In the genomic region with DNA sequence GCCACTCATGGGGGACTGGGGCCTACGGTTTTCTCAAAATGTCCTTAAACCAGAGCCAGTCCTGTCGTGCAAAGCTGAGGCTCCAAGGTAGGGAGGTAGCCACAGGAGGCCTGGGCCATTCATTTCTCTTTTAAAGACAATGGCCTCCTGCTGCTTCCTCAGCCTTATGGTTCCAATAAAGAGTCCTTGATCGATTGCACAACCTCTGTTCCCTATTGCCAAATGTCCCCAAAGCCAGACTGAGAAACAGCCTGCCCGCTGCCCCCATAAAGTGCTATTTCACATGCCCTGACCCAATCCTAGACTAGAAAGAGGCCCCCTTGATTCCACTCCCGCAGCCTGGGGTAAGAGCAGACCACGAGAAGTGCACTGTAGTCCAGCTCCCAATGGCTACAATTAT, we compare ENCODE assay signal across 1 cellular context.
A peak's percentile ranks its signal among the peaks of the same experiment; 100 is the strongest.
TF ChIP-seq lines count a peak whose summit lies in the region.

No MANE protein-coding gene starts in this region.

TF ChIP-seq in HepG2, 621 proteins besides CTCF, POLR2A, EP300 and RAD21 (continued from another document and continues in another):
- TF ChIP-seq, protein P1, sequence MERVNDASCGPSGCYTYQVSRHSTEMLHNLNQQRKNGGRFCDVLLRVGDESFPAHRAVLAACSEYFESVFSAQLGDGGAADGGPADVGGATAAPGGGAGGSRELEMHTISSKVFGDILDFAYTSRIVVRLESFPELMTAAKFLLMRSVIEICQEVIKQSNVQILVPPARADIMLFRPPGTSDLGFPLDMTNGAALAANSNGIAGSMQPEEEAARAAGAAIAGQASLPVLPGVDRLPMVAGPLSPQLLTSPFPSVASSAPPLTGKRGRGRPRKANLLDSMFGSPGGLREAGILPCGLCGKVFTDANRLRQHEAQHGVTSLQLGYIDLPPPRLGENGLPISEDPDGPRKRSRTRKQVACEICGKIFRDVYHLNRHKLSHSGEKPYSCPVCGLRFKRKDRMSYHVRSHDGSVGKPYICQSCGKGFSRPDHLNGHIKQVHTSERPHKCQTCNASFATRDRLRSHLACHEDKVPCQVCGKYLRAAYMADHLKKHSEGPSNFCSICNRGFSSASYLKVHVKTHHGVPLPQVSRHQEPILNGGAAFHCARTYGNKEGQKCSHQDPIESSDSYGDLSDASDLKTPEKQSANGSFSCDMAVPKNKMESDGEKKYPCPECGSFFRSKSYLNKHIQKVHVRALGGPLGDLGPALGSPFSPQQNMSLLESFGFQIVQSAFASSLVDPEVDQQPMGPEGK (CRISPR knock-in tag; IDR thresholded peaks at IDR 0.05) = peak; percentile 45; the same call in 1 of the 2 replicates
- TF ChIP-seq KDM5B (CRISPR knock-in tag; IDR thresholded peaks at IDR 0.05; ENCODE audit: borderline replicate concordance) (0 out of 2 replicates have a peak, but pooled peaks have one; percentile 23), NCOR1 (IDR thresholded peaks at IDR 0.05; ENCODE audit: borderline replicate concordance, low read length) (peak; percentile 16; the same call in 1 of the 2 replicates), CEBPG (CRISPR knock-in tag; IDR thresholded peaks at IDR 0.05) (peak; percentile 98), SOX6 (IDR thresholded peaks at IDR 0.05) (no peak), SOX6 (CRISPR knock-in tag; IDR thresholded peaks at IDR 0.05) (peak; percentile 68), FOSL2 (CRISPR knock-in tag; IDR thresholded peaks at IDR 0.05) (peak; percentile 42; the same call in 1 of the 2 replicates), ZBTB20 (CRISPR knock-in tag; IDR thresholded peaks at IDR 0.05; ENCODE audit: borderline replicate concordance, low read depth) (no peak), ZNF644 (CRISPR knock-in tag; IDR thresholded peaks at IDR 0.05; ENCODE audit: low read depth) (peak; percentile 87), DMAP1 (CRISPR knock-in tag; IDR thresholded peaks at IDR 0.05) (peak; percentile 3; the same call in 1 of the 2 replicates), BHLHE40 (IDR thresholded peaks at IDR 0.05; ENCODE audit: low read length) (no peak), KDM4B (CRISPR knock-in tag; IDR thresholded peaks at IDR 0.05) (no peak), ZBTB21 (CRISPR knock-in tag; IDR thresholded peaks at IDR 0.05) (no peak), MYC (CRISPR knock-in tag; IDR thresholded peaks at IDR 0.05; ENCODE audit: borderline replicate concordance) (peak; percentile 3; the same call in 1 of the 2 replicates), SOX13 (IDR thresholded peaks at IDR 0.05) (no peak; the same call in 1 of the 2 replicates), SOX13 (CRISPR knock-in tag; conservative IDR thresholded peaks at IDR 0.05 in 1 of 2, IDR thresholded peaks at IDR 0.05 in 1 of 2) (peak in 1 of 2 experiments; percentile 62; a peak in 2 of 4 replicates), HES4 (CRISPR knock-in tag; IDR thresholded peaks at IDR 0.05; ENCODE audit: borderline replicate concordance) (no peak), ZNF430 (CRISPR knock-in tag; IDR thresholded peaks at IDR 0.05) (0 out of 2 replicates have a peak, but pooled peaks have one; percentile 4), SMC3 (IDR thresholded peaks at IDR 0.05; ENCODE audit: low read length) (peak; percentile 54; the same call in 1 of the 2 replicates), GATAD2A (CRISPR knock-in tag; IDR thresholded peaks at IDR 0.05) (peak; percentile 73), ZFP36 (IDR thresholded peaks at IDR 0.05; ENCODE audit: borderline replicate concordance, low read depth, low read length, partially characterized antibody) (no peak), KLF16 (CRISPR knock-in tag; IDR thresholded peaks at IDR 0.05) (peak in 1 of 2 experiments; percentile 6; a peak in 1 of 4 replicates), NR2F6 (IDR thresholded peaks at IDR 0.05) (no peak), NR2F6 (CRISPR knock-in tag; IDR thresholded peaks at IDR 0.05) (no peak), CEBPB (IDR thresholded peaks at IDR 0.05; ENCODE audit: borderline replicate concordance, low read depth, low read length) (peak; percentile 99)
- TF ChIP-seq, protein P2, sequence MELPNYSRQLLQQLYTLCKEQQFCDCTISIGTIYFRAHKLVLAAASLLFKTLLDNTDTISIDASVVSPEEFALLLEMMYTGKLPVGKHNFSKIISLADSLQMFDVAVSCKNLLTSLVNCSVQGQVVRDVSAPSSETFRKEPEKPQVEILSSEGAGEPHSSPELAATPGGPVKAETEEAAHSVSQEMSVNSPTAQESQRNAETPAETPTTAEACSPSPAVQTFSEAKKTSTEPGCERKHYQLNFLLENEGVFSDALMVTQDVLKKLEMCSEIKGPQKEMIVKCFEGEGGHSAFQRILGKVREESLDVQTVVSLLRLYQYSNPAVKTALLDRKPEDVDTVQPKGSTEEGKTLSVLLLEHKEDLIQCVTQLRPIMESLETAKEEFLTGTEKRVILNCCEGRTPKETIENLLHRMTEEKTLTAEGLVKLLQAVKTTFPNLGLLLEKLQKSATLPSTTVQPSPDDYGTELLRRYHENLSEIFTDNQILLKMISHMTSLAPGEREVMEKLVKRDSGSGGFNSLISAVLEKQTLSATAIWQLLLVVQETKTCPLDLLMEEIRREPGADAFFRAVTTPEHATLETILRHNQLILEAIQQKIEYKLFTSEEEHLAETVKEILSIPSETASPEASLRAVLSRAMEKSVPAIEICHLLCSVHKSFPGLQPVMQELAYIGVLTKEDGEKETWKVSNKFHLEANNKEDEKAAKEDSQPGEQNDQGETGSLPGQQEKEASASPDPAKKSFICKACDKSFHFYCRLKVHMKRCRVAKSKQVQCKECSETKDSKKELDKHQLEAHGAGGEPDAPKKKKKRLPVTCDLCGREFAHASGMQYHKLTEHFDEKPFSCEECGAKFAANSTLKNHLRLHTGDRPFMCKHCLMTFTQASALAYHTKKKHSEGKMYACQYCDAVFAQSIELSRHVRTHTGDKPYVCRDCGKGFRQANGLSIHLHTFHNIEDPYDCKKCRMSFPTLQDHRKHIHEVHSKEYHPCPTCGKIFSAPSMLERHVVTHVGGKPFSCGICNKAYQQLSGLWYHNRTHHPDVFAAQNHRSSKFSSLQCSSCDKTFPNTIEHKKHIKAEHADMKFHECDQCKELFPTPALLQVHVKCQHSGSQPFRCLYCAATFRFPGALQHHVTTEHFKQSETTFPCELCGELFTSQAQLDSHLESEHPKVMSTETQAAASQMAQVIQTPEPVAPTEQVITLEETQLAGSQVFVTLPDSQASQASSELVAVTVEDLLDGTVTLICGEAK (IDR thresholded peaks at IDR 0.05) = no peak
- TF ChIP-seq, protein P2 (CRISPR knock-in tag; IDR thresholded peaks at IDR 0.05) = 0 out of 2 replicates have a peak, but pooled peaks have one; percentile 48
- TF ChIP-seq, protein P3, sequence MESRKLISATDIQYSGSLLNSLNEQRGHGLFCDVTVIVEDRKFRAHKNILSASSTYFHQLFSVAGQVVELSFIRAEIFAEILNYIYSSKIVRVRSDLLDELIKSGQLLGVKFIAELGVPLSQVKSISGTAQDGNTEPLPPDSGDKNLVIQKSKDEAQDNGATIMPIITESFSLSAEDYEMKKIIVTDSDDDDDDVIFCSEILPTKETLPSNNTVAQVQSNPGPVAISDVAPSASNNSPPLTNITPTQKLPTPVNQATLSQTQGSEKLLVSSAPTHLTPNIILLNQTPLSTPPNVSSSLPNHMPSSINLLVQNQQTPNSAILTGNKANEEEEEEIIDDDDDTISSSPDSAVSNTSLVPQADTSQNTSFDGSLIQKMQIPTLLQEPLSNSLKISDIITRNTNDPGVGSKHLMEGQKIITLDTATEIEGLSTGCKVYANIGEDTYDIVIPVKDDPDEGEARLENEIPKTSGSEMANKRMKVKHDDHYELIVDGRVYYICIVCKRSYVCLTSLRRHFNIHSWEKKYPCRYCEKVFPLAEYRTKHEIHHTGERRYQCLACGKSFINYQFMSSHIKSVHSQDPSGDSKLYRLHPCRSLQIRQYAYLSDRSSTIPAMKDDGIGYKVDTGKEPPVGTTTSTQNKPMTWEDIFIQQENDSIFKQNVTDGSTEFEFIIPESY (CRISPR knock-in tag; IDR thresholded peaks at IDR 0.05) = peak; percentile 86
- TF ChIP-seq, protein P4, sequence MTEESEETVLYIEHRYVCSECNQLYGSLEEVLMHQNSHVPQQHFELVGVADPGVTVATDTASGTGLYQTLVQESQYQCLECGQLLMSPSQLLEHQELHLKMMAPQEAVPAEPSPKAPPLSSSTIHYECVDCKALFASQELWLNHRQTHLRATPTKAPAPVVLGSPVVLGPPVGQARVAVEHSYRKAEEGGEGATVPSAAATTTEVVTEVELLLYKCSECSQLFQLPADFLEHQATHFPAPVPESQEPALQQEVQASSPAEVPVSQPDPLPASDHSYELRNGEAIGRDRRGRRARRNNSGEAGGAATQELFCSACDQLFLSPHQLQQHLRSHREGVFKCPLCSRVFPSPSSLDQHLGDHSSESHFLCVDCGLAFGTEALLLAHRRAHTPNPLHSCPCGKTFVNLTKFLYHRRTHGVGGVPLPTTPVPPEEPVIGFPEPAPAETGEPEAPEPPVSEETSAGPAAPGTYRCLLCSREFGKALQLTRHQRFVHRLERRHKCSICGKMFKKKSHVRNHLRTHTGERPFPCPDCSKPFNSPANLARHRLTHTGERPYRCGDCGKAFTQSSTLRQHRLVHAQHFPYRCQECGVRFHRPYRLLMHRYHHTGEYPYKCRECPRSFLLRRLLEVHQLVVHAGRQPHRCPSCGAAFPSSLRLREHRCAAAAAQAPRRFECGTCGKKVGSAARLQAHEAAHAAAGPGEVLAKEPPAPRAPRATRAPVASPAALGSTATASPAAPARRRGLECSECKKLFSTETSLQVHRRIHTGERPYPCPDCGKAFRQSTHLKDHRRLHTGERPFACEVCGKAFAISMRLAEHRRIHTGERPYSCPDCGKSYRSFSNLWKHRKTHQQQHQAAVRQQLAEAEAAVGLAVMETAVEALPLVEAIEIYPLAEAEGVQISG (CRISPR knock-in tag; IDR thresholded peaks at IDR 0.05) = 0 out of 2 replicates have a peak, but pooled peaks have one; percentile 7
- TF ChIP-seq, protein P5, sequence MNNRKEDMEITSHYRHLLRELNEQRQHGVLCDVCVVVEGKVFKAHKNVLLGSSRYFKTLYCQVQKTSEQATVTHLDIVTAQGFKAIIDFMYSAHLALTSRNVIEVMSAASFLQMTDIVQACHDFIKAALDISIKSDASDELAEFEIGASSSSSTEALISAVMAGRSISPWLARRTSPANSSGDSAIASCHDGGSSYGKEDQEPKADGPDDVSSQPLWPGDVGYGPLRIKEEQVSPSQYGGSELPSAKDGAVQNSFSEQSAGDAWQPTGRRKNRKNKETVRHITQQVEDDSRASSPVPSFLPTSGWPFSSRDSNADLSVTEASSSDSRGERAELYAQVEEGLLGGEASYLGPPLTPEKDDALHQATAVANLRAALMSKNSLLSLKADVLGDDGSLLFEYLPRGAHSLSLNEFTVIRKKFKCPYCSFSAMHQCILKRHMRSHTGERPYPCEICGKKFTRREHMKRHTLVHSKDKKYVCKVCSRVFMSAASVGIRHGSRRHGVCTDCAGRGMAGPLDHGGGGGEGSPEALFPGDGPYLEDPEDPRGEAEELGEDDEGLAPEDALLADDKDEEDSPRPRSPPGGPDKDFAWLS (CRISPR knock-in tag; IDR thresholded peaks at IDR 0.05; ENCODE audit: borderline replicate concordance) = no peak
- TF ChIP-seq, protein P6, sequence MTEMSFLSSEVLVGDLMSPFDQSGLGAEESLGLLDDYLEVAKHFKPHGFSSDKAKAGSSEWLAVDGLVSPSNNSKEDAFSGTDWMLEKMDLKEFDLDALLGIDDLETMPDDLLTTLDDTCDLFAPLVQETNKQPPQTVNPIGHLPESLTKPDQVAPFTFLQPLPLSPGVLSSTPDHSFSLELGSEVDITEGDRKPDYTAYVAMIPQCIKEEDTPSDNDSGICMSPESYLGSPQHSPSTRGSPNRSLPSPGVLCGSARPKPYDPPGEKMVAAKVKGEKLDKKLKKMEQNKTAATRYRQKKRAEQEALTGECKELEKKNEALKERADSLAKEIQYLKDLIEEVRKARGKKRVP (CRISPR knock-in tag; IDR thresholded peaks at IDR 0.05) = peak in 1 of 2 experiments; percentile 69; a peak in 2 of 4 replicates
- TF ChIP-seq, protein P7, sequence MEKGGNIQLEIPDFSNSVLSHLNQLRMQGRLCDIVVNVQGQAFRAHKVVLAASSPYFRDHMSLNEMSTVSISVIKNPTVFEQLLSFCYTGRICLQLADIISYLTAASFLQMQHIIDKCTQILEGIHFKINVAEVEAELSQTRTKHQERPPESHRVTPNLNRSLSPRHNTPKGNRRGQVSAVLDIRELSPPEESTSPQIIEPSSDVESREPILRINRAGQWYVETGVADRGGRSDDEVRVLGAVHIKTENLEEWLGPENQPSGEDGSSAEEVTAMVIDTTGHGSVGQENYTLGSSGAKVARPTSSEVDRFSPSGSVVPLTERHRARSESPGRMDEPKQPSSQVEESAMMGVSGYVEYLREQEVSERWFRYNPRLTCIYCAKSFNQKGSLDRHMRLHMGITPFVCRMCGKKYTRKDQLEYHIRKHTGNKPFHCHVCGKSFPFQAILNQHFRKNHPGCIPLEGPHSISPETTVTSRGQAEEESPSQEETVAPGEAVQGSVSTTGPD (CRISPR knock-in tag; IDR thresholded peaks at IDR 0.05) = 0 out of 2 replicates have a peak, but pooled peaks have one; percentile 33
